ENCODE assay signal across 10 cellular contexts in the genomic region with DNA sequence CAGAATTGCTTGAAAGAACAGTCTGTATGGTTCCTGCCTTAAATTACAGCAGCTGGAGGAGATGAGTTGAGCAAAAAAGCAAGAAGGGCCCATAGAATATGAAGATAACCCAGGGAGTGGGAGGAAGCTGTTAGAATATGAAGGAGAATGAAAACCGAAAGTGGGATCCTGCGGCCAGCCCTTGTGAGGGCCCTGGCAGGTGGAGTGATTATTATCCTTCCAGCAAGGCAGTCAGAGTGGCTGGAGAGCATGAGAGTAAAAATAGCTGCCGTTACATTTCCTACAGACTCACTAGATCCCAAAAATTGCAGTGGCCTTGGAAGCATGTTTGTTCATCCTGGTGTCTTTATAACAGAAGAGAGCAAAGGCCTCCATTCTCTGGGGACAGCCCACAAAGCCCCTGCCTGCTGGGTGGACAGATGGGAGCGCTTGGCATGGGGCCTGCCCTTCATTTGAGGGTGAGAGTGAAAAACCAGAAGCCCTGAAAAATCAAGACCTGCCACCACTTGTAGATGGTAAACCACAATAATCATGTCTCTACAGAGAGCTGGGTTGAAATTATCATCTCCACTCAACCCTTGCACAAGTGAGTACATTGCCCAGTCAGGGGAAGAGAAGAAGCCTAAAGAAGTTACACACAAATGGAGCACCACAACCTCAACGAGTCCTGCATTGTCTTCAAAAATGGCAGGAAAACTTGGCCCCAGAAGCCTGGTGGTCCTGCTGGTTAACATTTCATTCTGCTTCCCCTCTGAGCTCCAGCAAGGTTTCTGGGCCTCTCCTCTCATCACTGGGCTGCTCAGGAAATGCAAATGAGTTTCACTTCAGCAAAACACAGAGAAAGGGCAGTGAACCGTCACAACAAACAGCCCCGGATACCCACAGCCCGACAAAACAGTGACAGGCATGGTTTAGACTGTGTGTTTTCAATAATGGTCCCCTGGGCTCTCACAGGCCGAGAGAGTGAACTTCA. TPM values are rescaled to one million over a fixed set of nuclear protein-coding genes. Genes with fewer than 3 reads are reported as not detected.
DNase-seq lines count a peak whose midpoint lies in the region; ATAC-seq lines count a peak whose summit lies in the region.
"Had no signal": no experiment of that assay in that cellular context is flagged by ENCODE, and none has a peak within 500 bp of the region (broad histone marks: within the 10 kb centered on the region; RNA-seq: fewer than 3 reads in every experiment).

No MANE protein-coding gene starts in this region.

- no peaks in the 10 kb centered on the region for H3K9me2 ChIP-seq in GM23248 (ENCODE audit: insufficient read depth)

- in situ Hi-C loops in GM23248 (cut with MboI) = no loop called here

- no peaks in the 10 kb centered on the region for H3K4me1 ChIP-seq in GM23248 (ENCODE audit: insufficient read depth)

- DNase-seq in activated CD4-positive, alpha-beta T cell treated with anti-CD3 and anti-CD28 coated beads, Interleukin-2, amount 10 ng/mL, durations not matched to agents 24 days and 14 days = peak; percentile 81
- no peak for DNase-seq in activated CD4-positive, alpha-beta T cell treated with anti-CD3 and anti-CD28 coated beads, Interleukin-2, amount 50 U/mL, for 48 hours
- DNase-seq in NCI-H2227 treated with DMSO at 0.1 percent for 48 hours (lab: John Stamatoyannopoulos, UW) (peak; percentile 55), sciatic nerve (ENCODE audit: low spot score) (no peak), GM23248 (no peak)
- DNase-seq in naive thymus-derived CD8-positive, alpha-beta T cell = peak in 3 of 10 donors; percentile 15 to 68 (median 37)

- WGBS in GM23248 (ENCODE audit: low coverage in 1 of 2, low lambda C conversion rate in 2 of 2, missing lambda C conversion rate in 2 of 2), 2 experiments = 77 to 81% methylated on average over 9 of the region's 9 CpGs

- ATAC-seq in HG02970 (IDR thresholded peaks at IDR 0.05; ENCODE audit: low FRiP score, unreplicated experiment) = peak; percentile 77
- peak; percentile 60 to 63 for ATAC-seq in naive thymus-derived CD8-positive, alpha-beta T cell
- no peak for ATAC-seq in sciatic nerve

- H3K9me3 Mint-ChIP-seq in activated CD4-positive, alpha-beta T cell treated with anti-CD3 and anti-CD28 coated beads, Interleukin-2, amount 10 ng/mL, durations not matched to agents 24 days and 14 days = no peaks in the 10 kb centered on the region
- H3K9me3 Mint-ChIP-seq in naive thymus-derived CD8-positive, alpha-beta T cell = no peaks in the 10 kb centered on the region

- H3K36me3 ChIP-seq in GM23248 (ENCODE audit: low read depth) = no peaks in the 10 kb centered on the region

- H3K27ac ChIP-seq in angular gyrus (ENCODE audit: low read depth, low read length) (peak overlapping the region; percentile 89), GM23248 (no peak overlapping the region)
- H3K27ac ChIP-seq: VCaP had no signal

- no peaks in the 10 kb centered on the region for H4K20me1 ChIP-seq in GM23248 (ENCODE audit: insufficient read depth)

- H3K4me3 ChIP-seq in GM23248 = no peak overlapping the region

- no peaks in the 10 kb centered on the region for H3K9me3 ChIP-seq in GM23248 (ENCODE audit: low read depth)

- H3K27ac Mint-ChIP-seq in activated CD4-positive, alpha-beta T cell treated with anti-CD3 and anti-CD28 coated beads, Interleukin-2, amount 10 ng/mL, durations not matched to agents 24 days and 14 days = peak overlapping the region; percentile 74
- peak overlapping the region in 9 of 10 donors; percentile 55 to 92 (median 71) for H3K27ac Mint-ChIP-seq in naive thymus-derived CD8-positive, alpha-beta T cell

- H3K79me2 ChIP-seq in GM23248 (ENCODE audit: insufficient read depth) = no peaks in the 10 kb centered on the region

- no peak overlapping the region for H3K9ac ChIP-seq in GM23248

- intact Hi-C loops in activated CD4-positive, alpha-beta T cell treated with anti-CD3 and anti-CD28 coated beads, Interleukin-2, amount 10 ng/mL, durations not matched to agents 24 days and 14 days (cut with micrococcal nuclease) = loop anchor here (2.0 kb wide), 1 partner anchor 22 kb away; a partner anchor contains a TSS
- intact Hi-C loops in sciatic nerve (cut with DNase I) = no loop called here

- POLR2A ChIA-PET in naive thymus-derived CD8-positive, alpha-beta T cell (lab: Charles Lee) = interaction anchor here (0.5 to 1.1 kb wide), 3 partner anchors 22 to 31 kb away, joined by 3 to 7 read pairs (median 3); no protein-coding TSS in a partner anchor

- peaks cover 11% of the 10 kb centered on the region for H3K27me3 ChIP-seq in GM23248 (replicated peaks; ENCODE audit: insufficient read depth)

- H3K4me1 Mint-ChIP-seq in activated CD4-positive, alpha-beta T cell treated with anti-CD3 and anti-CD28 coated beads, Interleukin-2, amount 10 ng/mL, durations not matched to agents 24 days and 14 days = peaks cover 27% of the 10 kb centered on the region
- H3K4me1 Mint-ChIP-seq in naive thymus-derived CD8-positive, alpha-beta T cell = peaks cover 7 to 58% (median 18%) of the 10 kb centered on the region in 4 donors

- H3K4me2 ChIP-seq in GM23248 (ENCODE audit: unreplicated experiment) = no peak overlapping the region

- H2AFZ ChIP-seq in GM23248 = no peak overlapping the region

- peaks cover 14% of the 10 kb centered on the region for H3K36me3 Mint-ChIP-seq in activated CD4-positive, alpha-beta T cell treated with anti-CD3 and anti-CD28 coated beads, Interleukin-2, amount 10 ng/mL, durations not matched to agents 24 days and 14 days (ENCODE audit: low read depth)
- H3K36me3 Mint-ChIP-seq in naive thymus-derived CD8-positive, alpha-beta T cell = peaks cover 0 to 36% (median 9%) of the 10 kb centered on the region in 3 donors

- no peaks in the 10 kb centered on the region for H3F3A ChIP-seq in GM23248 (ENCODE audit: insufficient read depth)

- peaks cover 15% of the 10 kb centered on the region for H3K27me3 Mint-ChIP-seq in activated CD4-positive, alpha-beta T cell treated with anti-CD3 and anti-CD28 coated beads, Interleukin-2, amount 10 ng/mL, durations not matched to agents 24 days and 14 days
- peaks cover 1 to 29% (median 13%) of the 10 kb centered on the region in 5 donors for H3K27me3 Mint-ChIP-seq in naive thymus-derived CD8-positive, alpha-beta T cell

- peak overlapping the region; percentile 62 for H3K4me3 Mint-ChIP-seq in activated CD4-positive, alpha-beta T cell treated with anti-CD3 and anti-CD28 coated beads, Interleukin-2, amount 10 ng/mL, durations not matched to agents 24 days and 14 days
- peak overlapping the region in 6 of 10 donors; percentile 2 to 59 (median 42) for H3K4me3 Mint-ChIP-seq in naive thymus-derived CD8-positive, alpha-beta T cell

RNA-seq across cellular contexts. Expression of a gene that starts 20.5 kb away (rescaled TPM):
- total RNA-seq in activated CD4-positive, alpha-beta T cell treated with anti-CD3 and anti-CD28 coated beads, Interleukin-2, amount 10 ng/mL, durations not matched to agents 24 days and 14 days = not detected in 2 replicates
- not detected for total RNA-seq in naive thymus-derived CD8-positive, alpha-beta T cell
- polyA plus RNA-seq in naive thymus-derived CD8-positive, alpha-beta T cell = not detected
- not detected for total RNA-seq in sciatic nerve
- total RNA-seq in GM23248 (2014; rRNA removed; shearing (Covaris generic)) = not detected in 2 replicates
- not detected in 2 replicates for polyA plus RNA-seq in GM23248 (2016; fragmentation: Nextera tagmentation; extraction: Ambion mirVana)
- polyA plus RNA-seq: AG04450 had no signal

RNA-seq across cellular contexts. Expression of a gene that starts 23.0 kb away (rescaled TPM):
- 12.7 and 14.0 TPM in 2 replicates for total RNA-seq in activated CD4-positive, alpha-beta T cell treated with anti-CD3 and anti-CD28 coated beads, Interleukin-2, amount 10 ng/mL, durations not matched to agents 24 days and 14 days
- 10 to 100 TPM; 11.3 to 12.8 TPM for total RNA-seq in naive thymus-derived CD8-positive, alpha-beta T cell
- 1 to 10 TPM; 4.4 to 7.7 (median 4.7) TPM for polyA plus RNA-seq in naive thymus-derived CD8-positive, alpha-beta T cell
- total RNA-seq in sciatic nerve = 39.5 TPM
- total RNA-seq in GM23248 (2014; rRNA removed; shearing (Covaris generic)) = 10.8 and 14.4 TPM in 2 replicates
- 5.5 and 5.6 TPM in 2 replicates for polyA plus RNA-seq in GM23248 (2016; fragmentation: Nextera tagmentation; extraction: Ambion mirVana)

Comparison
In these comparisons a context has a peak if more than half of its experiments do, and no peak if none do; other contexts are left out.
1. DNase-seq: peak in activated CD4-positive, alpha-beta T cell treated with anti-CD3 and anti-CD28 coated beads, Interleukin-2, amount 10 ng/mL, durations not matched to agents 24 days and 14 days (single experiment) and NCI-H2227 treated with DMSO at 0.1 percent for 48 hours (single experiment); none in activated CD4-positive, alpha-beta T cell treated with anti-CD3 and anti-CD28 coated beads, Interleukin-2, amount 50 U/mL, for 48 hours (0 of 2), sciatic nerve (single experiment) and GM23248 (single experiment).